In the genomic region with DNA sequence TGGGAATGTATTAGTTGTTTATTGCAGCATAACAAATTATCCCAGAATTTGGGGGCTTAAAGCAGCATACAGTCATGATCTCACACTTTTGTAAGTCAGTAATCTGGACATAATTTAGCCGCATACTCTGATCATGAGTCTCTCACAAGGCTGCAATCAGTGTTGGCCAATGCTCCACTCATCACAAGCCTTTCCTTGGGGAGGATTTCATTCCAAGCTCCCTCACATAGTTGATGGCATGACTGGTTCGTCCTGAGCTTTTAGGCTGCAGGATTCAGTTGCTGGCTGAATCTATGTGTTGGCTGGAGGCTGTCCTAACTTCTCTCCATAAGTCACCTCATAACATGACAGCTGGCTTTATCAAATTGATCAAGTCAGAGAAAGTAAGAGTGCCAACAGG, we compare ENCODE assay signal across 21 cellular contexts.
"Had no signal": no experiment of that assay in that cellular context is flagged by ENCODE, and none has a peak within 500 bp of the region (broad histone marks: within the 10 kb centered on the region; RNA-seq: fewer than 3 reads in every experiment).

No MANE protein-coding gene starts in this region.

- DNase-seq: activated CD4-positive, alpha-beta T cell treated with anti-CD3 and anti-CD28 coated beads, Interleukin-2, amount 50 U/mL, for 1 hour; activated CD4-positive, CD25-positive, alpha-beta regulatory T cell treated with anti-CD3 and anti-CD28 coated beads, Interleukin-2, amount 50 U/mL, for 72 hours; activated CD8-positive, alpha-beta memory T cell treated with anti-CD3 and anti-CD28 coated beads, Interleukin-2, amount 50 U/mL, for 4 hours; activated naive CD4-positive, alpha-beta T cell treated with anti-CD3 and anti-CD28 coated beads for 36 hours; activated T-cell treated with anti-CD3 and anti-CD28 coated beads, Interleukin-2, amount 50 U/mL, for 4 hours; aorta; brain microvascular endothelial cell; colonic mucosa; erythroblast; immature natural killer cell; left cardiac atrium; mesendoderm; natural killer cell; pancreas; stimulated activated CD8-positive, alpha-beta memory T cell treated with anti-CD3 and anti-CD28 coated beads, Interleukin-4, amount 100 ng/mL, for 48 hours; stimulated activated naive CD4-positive, alpha-beta T cell treated with Interleukin-2 at 50 U/mL for 16 hours; T1000; tibial artery had no signal

- H3K4me1 ChIP-seq: colonic mucosa, pancreas, tibial artery had no signal

- H3K4me3 ChIP-seq: colonic mucosa, pancreas, tibial artery had no signal

- H3K27me3 ChIP-seq: brain microvascular endothelial cell, colonic mucosa, neutrophil, tibial artery had no signal

- H3K9me3 ChIP-seq: colonic mucosa, neutrophil, pancreas, tibial artery had no signal

- H3K27ac ChIP-seq: brain microvascular endothelial cell, colonic mucosa, neutrophil, pancreas, tibial artery, VCaP had no signal

- ATAC-seq: activated T-cell treated with anti-CD3 and anti-CD28 coated beads, Interleukin-2, amount 50 U/mL, for 4 hours; left cardiac atrium; natural killer cell; pancreas; sciatic nerve had no signal

- H3K36me3 ChIP-seq: brain microvascular endothelial cell, colonic mucosa, neutrophil, pancreas, tibial artery had no signal
